ENCODE assay signal across 18 cellular contexts in genomic region chr9:134175808-134176598, GRCh38. TPM values are rescaled to one million over a fixed set of nuclear protein-coding genes. Genes with fewer than 3 reads are reported as not detected.
DNase-seq lines count a peak whose midpoint lies in the region; ATAC-seq and TF ChIP-seq lines count a peak whose summit lies in the region.
"Had no signal": no experiment of that assay in that cellular context is flagged by ENCODE, and none has a peak within 500 bp of the region (broad histone marks: within the 10 kb centered on the region; RNA-seq: fewer than 3 reads in every experiment).

No MANE protein-coding gene starts in this region.

- H3K9me3 Mint-ChIP-seq in HFFc6, result no peaks in the 10 kb centered on the region
- no peaks in the 10 kb centered on the region for H3K9me3 Mint-ChIP-seq in activated CD4-positive, alpha-beta T cell treated with anti-CD3 and anti-CD28 coated beads, Interleukin-2, amount 10 ng/mL, durations not matched to agents 24 days and 14 days
- H3K9me3 Mint-ChIP-seq: activated naive CD4-positive, alpha-beta T cell treated with anti-CD3 and anti-CD28 coated beads, Interleukin-2, amount 50 U/mL, for 72 hours; dendritic cell treated with granulocyte-macrophage colony-stimulating factor and Interleukin-4, amounts not matched to agents 40 ng/mL and 50 ng/mL, for 4 days had no signal

- H3K4me3 Mint-ChIP-seq in HFFc6, result no peak overlapping the region
- H3K4me3 Mint-ChIP-seq in activated CD4-positive, alpha-beta T cell treated with anti-CD3 and anti-CD28 coated beads, Interleukin-2, amount 10 ng/mL, durations not matched to agents 24 days and 14 days, result no peak overlapping the region
- H3K4me3 Mint-ChIP-seq: dendritic cell treated with granulocyte-macrophage colony-stimulating factor and Interleukin-4, amounts not matched to agents 40 ng/mL and 50 ng/mL, for 4 days had no signal

- no peak overlapping the region for H3K27ac Mint-ChIP-seq in HFFc6
- H3K27ac Mint-ChIP-seq in activated CD4-positive, alpha-beta T cell treated with anti-CD3 and anti-CD28 coated beads, Interleukin-2, amount 10 ng/mL, durations not matched to agents 24 days and 14 days, result no peak overlapping the region
- H3K27ac Mint-ChIP-seq: activated naive CD4-positive, alpha-beta T cell treated with anti-CD3 and anti-CD28 coated beads, Interleukin-2, amount 50 U/mL, for 72 hours had no signal

- ATAC-seq in Right ventricle myocardium inferior (peak; percentile 29), mucosa of descending colon (peak; percentile 4), HG03097 (IDR thresholded peaks at IDR 0.05; ENCODE audit: low FRiP score, unreplicated experiment) (no peak)
- ATAC-seq: activated naive CD4-positive, alpha-beta T cell treated with anti-CD3 and anti-CD28 coated beads, Interleukin-2, amount 50 U/mL, for 72 hours had no signal

- H3K27me3 Mint-ChIP-seq in HFFc6 (ENCODE audit: insufficient read depth), result peaks cover 32% of the 10 kb centered on the region
- peaks cover 2% of the 10 kb centered on the region for H3K27me3 Mint-ChIP-seq in activated CD4-positive, alpha-beta T cell treated with anti-CD3 and anti-CD28 coated beads, Interleukin-2, amount 10 ng/mL, durations not matched to agents 24 days and 14 days

- peaks cover 0 to 41% of the 10 kb centered on the region in 2 donors for H3K4me1 ChIP-seq in right atrium auricular region
- H3K4me1 ChIP-seq in mucosa of descending colon (ENCODE audit: low read depth), result peaks cover 4% of the 10 kb centered on the region
- H3K4me1 ChIP-seq: prostate gland had no signal

- peak; percentile 70 for DNase-seq in Right ventricle myocardium inferior (ENCODE audit: missing footprints)
- DNase-seq in right atrium auricular region (ENCODE audit: low spot score), result no peak
- DNase-seq in dorsolateral prefrontal cortex, result no peak
- peak in 1 of 3 donors; percentile 21 for DNase-seq in mucosa of descending colon
- no peak for DNase-seq in activated T-cell treated with anti-CD3 and anti-CD28 coated beads for 4 hours
- DNase-seq in HFFc6, result no peak
- DNase-seq in activated CD4-positive, alpha-beta T cell treated with anti-CD3 and anti-CD28 coated beads, Interleukin-2, amount 10 ng/mL, durations not matched to agents 24 days and 14 days, result no peak
- DNase-seq: activated CD8-positive, alpha-beta memory T cell treated with anti-CD3 and anti-CD28 coated beads for 24 hours; DMS153; foreskin fibroblast; T-helper 9 cell had no signal

- H3K27me3 ChIP-seq in right atrium auricular region, result no peaks in the 10 kb centered on the region
- peaks cover 0 to 29% (median 0%) of the 10 kb centered on the region in 45 donors for H3K27me3 ChIP-seq in dorsolateral prefrontal cortex

- H3K36me3 Mint-ChIP-seq in HFFc6 (ENCODE audit: low read depth), result no peaks in the 10 kb centered on the region
- H3K36me3 Mint-ChIP-seq in activated CD4-positive, alpha-beta T cell treated with anti-CD3 and anti-CD28 coated beads, Interleukin-2, amount 10 ng/mL, durations not matched to agents 24 days and 14 days (ENCODE audit: low read depth), result no peaks in the 10 kb centered on the region
- H3K36me3 Mint-ChIP-seq: activated naive CD4-positive, alpha-beta T cell treated with anti-CD3 and anti-CD28 coated beads, Interleukin-2, amount 50 U/mL, for 72 hours had no signal

- TF ChIP-seq CTCF in right atrium auricular region (IDR thresholded peaks at IDR 0.05) (peak in 1 of 2 donors; percentile 72), dorsolateral prefrontal cortex (IDR thresholded peaks at IDR 0.05 in 54 of 56, conservative IDR thresholded peaks at IDR 0.05 in 2 of 56; ENCODE audit: low read depth in 1 of 56, partially characterized antibody in 56 of 56) (peak in 32 of 56 donors; percentile 8 to 45 (median 19)), mucosa of descending colon (IDR thresholded peaks at IDR 0.05) (no peak), HFFc6 (IDR thresholded peaks at IDR 0.05) (no peak)

- no peak overlapping the region for H3K4me3 ChIP-seq in right atrium auricular region
- H3K4me3 ChIP-seq in dorsolateral prefrontal cortex, result peak overlapping the region in 6 of 59 donors; percentile 3 to 25 (median 16)
- H3K4me3 ChIP-seq in mucosa of descending colon, result no peak overlapping the region
- H3K4me3 ChIP-seq: PC-9, prostate gland had no signal

- intact Hi-C loops in Right ventricle myocardium inferior (cut with DNase I) (loop anchor here (10.0 kb wide), 2 partner anchors 469 to 559 kb away; partner anchors contain the start of gene COL5A1), dorsolateral prefrontal cortex (cut with DNase I) (loop anchor here in 1 of 2 donors (10.0 kb wide), 1 partner anchor 559 kb away; no protein-coding TSS in a partner anchor), mucosa of descending colon (cut with DNase I, micrococcal nuclease) (no loop called here)
- intact Hi-C loops in activated CD4-positive, alpha-beta T cell treated with anti-CD3 and anti-CD28 coated beads, Interleukin-2, amount 10 ng/mL, durations not matched to agents 24 days and 14 days (cut with micrococcal nuclease), result loop anchor here (10.0 kb wide), 1 partner anchor 149 kb away; the partner anchor contains the start of gene RXRA

- H3K4me1 Mint-ChIP-seq in HFFc6 (ENCODE audit: low read depth), result no peaks in the 10 kb centered on the region
- H3K4me1 Mint-ChIP-seq in activated CD4-positive, alpha-beta T cell treated with anti-CD3 and anti-CD28 coated beads, Interleukin-2, amount 10 ng/mL, durations not matched to agents 24 days and 14 days, result peaks cover 2% of the 10 kb centered on the region

- H3K27ac ChIP-seq in right atrium auricular region, result peak overlapping the region in 1 of 2 donors; percentile 10
- H3K27ac ChIP-seq in dorsolateral prefrontal cortex, result peak overlapping the region in 2 of 59 donors; percentile 36 to 46
- H3K27ac ChIP-seq: KMS-11, PC-9, prostate gland had no signal

- H3K36me3 ChIP-seq in right atrium auricular region, result no peaks in the 10 kb centered on the region
- no peaks in the 10 kb centered on the region for H3K36me3 ChIP-seq in mucosa of descending colon (ENCODE audit: low read depth)
- H3K36me3 ChIP-seq: prostate gland had no signal

- H3K9me3 ChIP-seq in right atrium auricular region (no peaks in the 10 kb centered on the region), mucosa of descending colon (no peaks in the 10 kb centered on the region)
- H3K9me3 ChIP-seq: prostate gland had no signal

RNA-seq across cellular contexts. Expression of gene RNU6ATAC, which starts 11.6 kb away (rescaled TPM):
- total RNA-seq in Right ventricle myocardium inferior (122 TPM), right atrium auricular region (not detected), dorsolateral prefrontal cortex (100 to 1,000 TPM in 83 of 120 experiments, 10 to 100 TPM in 37; 25.4 to 362 (median 132) TPM), mucosa of descending colon (100 to 1,000 TPM in 1 of 3 donors, 10 to 100 TPM in 2; 38.0 to 182 (median 66.9) TPM)
- total RNA-seq in HFFc6 (2021; fragmentation: NEBNext Ultra II Directional; extraction: Animal tissue kit (Norgen Biotek cat#: 25700)), result 100 to 1,000 TPM in 4 of 6 experiments, 10 to 100 TPM in 2; 23.5 to 228 (median 130) TPM
- total RNA-seq in activated CD4-positive, alpha-beta T cell treated with anti-CD3 and anti-CD28 coated beads, Interleukin-2, amount 10 ng/mL, durations not matched to agents 24 days and 14 days, result 16.3 and 40.4 TPM in 2 replicates
- total RNA-seq: lower leg skin, prostate gland had no signal

RNA-seq across cellular contexts. Expression of gene WDR5, which starts 40.1 kb away (rescaled TPM):
- 18.2 TPM for total RNA-seq in Right ventricle myocardium inferior
- total RNA-seq in right atrium auricular region, result 10 to 100 TPM; 14.1 to 17.5 TPM
- 10 to 100 TPM; 22.8 to 42.2 (median 29.5) TPM for total RNA-seq in dorsolateral prefrontal cortex
- 10 to 100 TPM; 19.9 to 27.1 (median 24.6) TPM for total RNA-seq in mucosa of descending colon
- total RNA-seq in HFFc6 (2021; fragmentation: NEBNext Ultra II Directional; extraction: Animal tissue kit (Norgen Biotek cat#: 25700)), result 10 to 100 TPM; 24.6 to 31.1 (median 26.8) TPM
- 71.2 TPM in 2 replicates for total RNA-seq in activated CD4-positive, alpha-beta T cell treated with anti-CD3 and anti-CD28 coated beads, Interleukin-2, amount 10 ng/mL, durations not matched to agents 24 days and 14 days

Comparison
In these comparisons a context has a peak if more than half of its experiments do, and no peak if none do; other contexts are left out.
1. RNA of gene RNU6ATAC, which starts 11.6 kb away (total RNA-seq): 23.5 to 228 TPM in HFFc6, 25.4 to 362 TPM in dorsolateral prefrontal cortex, 122 TPM in Right ventricle myocardium inferior (single experiment), 38.0 to 182 TPM in mucosa of descending colon and 16.3 to 40.4 TPM in activated CD4-positive, alpha-beta T cell treated with anti-CD3 and anti-CD28 coated beads, Interleukin-2, amount 10 ng/mL, durations not matched to agents 24 days and 14 days; not detected in right atrium auricular region; every median in the first group is over 10 times any median in the second.
2. CTCF ChIP-seq: peak in dorsolateral prefrontal cortex (32 of 56); none in mucosa of descending colon (single experiment) and HFFc6 (single experiment).
3. intact Hi-C loops: an anchor here in Right ventricle myocardium inferior (10.0 kb wide) and activated CD4-positive, alpha-beta T cell treated with anti-CD3 and anti-CD28 coated beads, Interleukin-2, amount 10 ng/mL, durations not matched to agents 24 days and 14 days (10.0 kb wide); none called in mucosa of descending colon.